8 cellular contexts compared by ENCODE assay signal in the genomic region with DNA sequence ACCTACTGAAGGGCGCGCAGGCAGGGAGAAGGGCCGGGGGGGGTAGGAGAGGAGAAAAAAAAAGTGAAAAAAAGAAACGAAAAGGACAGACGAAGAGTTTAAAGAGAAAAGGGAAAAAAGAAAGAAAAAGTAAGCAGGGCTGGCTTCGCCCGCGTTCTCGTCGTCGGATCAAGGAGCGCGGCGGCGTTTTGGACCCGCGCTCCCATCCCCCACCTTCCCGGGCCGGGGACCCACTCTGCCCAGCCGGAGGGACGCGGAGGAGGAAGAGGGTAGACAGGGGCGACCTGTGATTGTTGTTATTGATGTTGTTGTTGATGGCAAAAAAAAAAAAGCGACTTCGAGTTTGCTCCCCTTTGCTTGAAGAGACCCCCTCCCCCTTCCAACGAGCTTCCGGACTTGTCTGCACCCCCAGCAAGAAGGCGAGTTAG. TPM values are rescaled to one million over a fixed set of nuclear protein-coding genes. Genes with fewer than 3 reads are reported as not detected.
DNase-seq lines count a peak whose midpoint lies in the region; ATAC-seq and TF ChIP-seq lines count a peak whose summit lies in the region.

No MANE protein-coding gene starts in this region.

- H3K9ac ChIP-seq in iPS-20b (ENCODE audit: low read depth, low read length) = peak overlapping the region; percentile 91

- peaks cover 26% of the 10 kb centered on the region for H3K4me1 Mint-ChIP-seq in activated CD8-positive, alpha-beta T cell treated with anti-CD3 and anti-CD28 coated beads, Interleukin-2, amount 10 ng/mL, durations not matched to agents 7 days and 5 days (ENCODE audit: low read depth)
- peaks cover 35% of the 10 kb centered on the region for H3K4me1 Mint-ChIP-seq in stimulated activated naive CD8-positive, alpha-beta T cell treated with anti-CD3 and anti-CD28 coated beads, Interleukin-15, Interleukin-2, amounts not matched to agents 100 ng/mL and 50 ng/mL, for 24 hours (ENCODE audit: low read depth)

- H3K4me1 ChIP-seq in iPS-20b (ENCODE audit: insufficient read depth, low read length) = peaks cover 19% of the 10 kb centered on the region

- peaks cover 46% of the 10 kb centered on the region for H3K27me3 Mint-ChIP-seq in activated CD8-positive, alpha-beta T cell treated with anti-CD3 and anti-CD28 coated beads, Interleukin-2, amount 10 ng/mL, durations not matched to agents 7 days and 5 days (ENCODE audit: low read depth)
- H3K27me3 Mint-ChIP-seq in stimulated activated naive CD8-positive, alpha-beta T cell treated with anti-CD3 and anti-CD28 coated beads, Interleukin-15, Interleukin-2, amounts not matched to agents 100 ng/mL and 50 ng/mL, for 24 hours = peaks cover 50% of the 10 kb centered on the region

- POLR2A ChIA-PET in activated CD8-positive, alpha-beta T cell treated with anti-CD3 and anti-CD28 coated beads, Interleukin-2, amount 10 ng/mL, durations not matched to agents 7 days and 5 days (lab: Charles Lee) = interaction anchor here (0.7 to 1.0 kb wide), 2 partner anchors 8 to 392 kb away, joined by 3 read pairs; no protein-coding TSS in a partner anchor

- no peak for DNase-seq in activated CD8-positive, alpha-beta T cell treated with anti-CD3 and anti-CD28 coated beads, Interleukin-2, amount 10 ng/mL, durations not matched to agents 7 days and 5 days
- no peak for DNase-seq in AG08395 (ENCODE audit: low spot score)

- H3K27ac ChIP-seq in 22Rv1 = peak overlapping the region; percentile 97
- peak overlapping the region; percentile 83 for H3K27ac ChIP-seq in iPS-20b (ENCODE audit: low read length)

- CTCF ChIA-PET in activated CD8-positive, alpha-beta T cell treated with anti-CD3 and anti-CD28 coated beads, Interleukin-2, amount 10 ng/mL, durations not matched to agents 7 days and 5 days (lab: Charles Lee) = interaction anchor here (1.4 kb wide), 1 partner anchor 11 kb away, joined by 3 read pairs; no protein-coding TSS in a partner anchor

- H3K4me3 ChIP-seq in GM12875 (ENCODE audit: low read depth, low read length) (peak overlapping the region; percentile 74), iPS-20b (ENCODE audit: low read length) (peak overlapping the region; percentile 84)

- H3K4me3 Mint-ChIP-seq in activated CD8-positive, alpha-beta T cell treated with anti-CD3 and anti-CD28 coated beads, Interleukin-2, amount 10 ng/mL, durations not matched to agents 7 days and 5 days = peak overlapping the region; percentile 75
- peak overlapping the region; percentile 79 for H3K4me3 Mint-ChIP-seq in stimulated activated naive CD8-positive, alpha-beta T cell treated with anti-CD3 and anti-CD28 coated beads, Interleukin-15, Interleukin-2, amounts not matched to agents 100 ng/mL and 50 ng/mL, for 24 hours

- no peaks in the 10 kb centered on the region for H3K9me3 Mint-ChIP-seq in activated CD8-positive, alpha-beta T cell treated with anti-CD3 and anti-CD28 coated beads, Interleukin-2, amount 10 ng/mL, durations not matched to agents 7 days and 5 days (ENCODE audit: insufficient read depth)
- no peaks in the 10 kb centered on the region for H3K9me3 Mint-ChIP-seq in stimulated activated naive CD8-positive, alpha-beta T cell treated with anti-CD3 and anti-CD28 coated beads, Interleukin-15, Interleukin-2, amounts not matched to agents 100 ng/mL and 50 ng/mL, for 24 hours

- H3K9me3 ChIP-seq in iPS-20b (ENCODE audit: insufficient read depth, low read depth, low read length) = no peaks in the 10 kb centered on the region

- H3K27ac Mint-ChIP-seq in activated CD8-positive, alpha-beta T cell treated with anti-CD3 and anti-CD28 coated beads, Interleukin-2, amount 10 ng/mL, durations not matched to agents 7 days and 5 days = peak overlapping the region; percentile 70
- peak overlapping the region; percentile 83 for H3K27ac Mint-ChIP-seq in stimulated activated naive CD8-positive, alpha-beta T cell treated with anti-CD3 and anti-CD28 coated beads, Interleukin-15, Interleukin-2, amounts not matched to agents 100 ng/mL and 50 ng/mL, for 24 hours

- peaks cover 39% of the 10 kb centered on the region for H3K36me3 ChIP-seq in iPS-20b (ENCODE audit: insufficient read depth, low read depth, low read length)

- TF ChIP-seq CTCF in 22Rv1 (IDR thresholded peaks at IDR 0.05) = no peak
- no peak for TF ChIP-seq CTCF in GM12875 (IDR thresholded peaks at IDR 0.05; ENCODE audit: borderline replicate concordance, insufficient read depth, low read depth, low read length)

- no peaks in the 10 kb centered on the region for H3K27me3 ChIP-seq in iPS-20b (ENCODE audit: insufficient read depth, low read length)

- no peaks in the 10 kb centered on the region for H3K36me3 Mint-ChIP-seq in activated CD8-positive, alpha-beta T cell treated with anti-CD3 and anti-CD28 coated beads, Interleukin-2, amount 10 ng/mL, durations not matched to agents 7 days and 5 days (ENCODE audit: low read depth)
- H3K36me3 Mint-ChIP-seq in stimulated activated naive CD8-positive, alpha-beta T cell treated with anti-CD3 and anti-CD28 coated beads, Interleukin-15, Interleukin-2, amounts not matched to agents 100 ng/mL and 50 ng/mL, for 24 hours (ENCODE audit: low read depth) = no peaks in the 10 kb centered on the region

- ATAC-seq in activated CD8-positive, alpha-beta T cell treated with anti-CD3 and anti-CD28 coated beads, Interleukin-2, amount 10 ng/mL, durations not matched to agents 7 days and 5 days = no peak
- ATAC-seq in GM19324 (IDR thresholded peaks at IDR 0.05; ENCODE audit: low FRiP score, unreplicated experiment) (no peak), HG03439 (IDR thresholded peaks at IDR 0.05; ENCODE audit: unreplicated experiment) (no peak)

RNA-seq across cellular contexts. Expression of a gene that starts 2.4 kb away (rescaled TPM):
- total RNA-seq in activated CD8-positive, alpha-beta T cell treated with anti-CD3 and anti-CD28 coated beads, Interleukin-2, amount 10 ng/mL, durations not matched to agents 7 days and 5 days = under 1 TPM; 0.71 to 0.83 TPM
